ENCODE assay signal across 21 cellular contexts in genomic region chr18:49075697-49076096, GRCh38.
DNase-seq lines count a peak whose midpoint lies in the region; ATAC-seq, FAIRE-seq and TF ChIP-seq lines count a peak whose summit lies in the region.
"Had no signal": no experiment of that assay in that cellular context is flagged by ENCODE, and none has a peak within 500 bp of the region (broad histone marks: within the 10 kb centered on the region; RNA-seq: fewer than 3 reads in every experiment).

No MANE protein-coding gene starts in this region.

- no peak overlapping the region for H3K56ac ChIP-seq in IMR-90 (ENCODE audit: extremely low read depth, insufficient read depth, low read length)

- H3K4ac ChIP-seq in IMR-90 (ENCODE audit: low read depth, low read length): no peak overlapping the region

- peak overlapping the region; percentile 33; the same call in 1 of the 3 replicates for H2BK15ac ChIP-seq in IMR-90 (ENCODE audit: low read depth, low read length)

- intact Hi-C loops in IMR-90 (cut with micrococcal nuclease) (no loop called here), K562 (cut with micrococcal nuclease) (no loop called here), left lung (cut with DNase I) (no loop called here), thyroid gland (cut with DNase I) (no loop called here), right lobe of liver (cut with DNase I) (no loop called here)

- no peak overlapping the region for H3K14ac ChIP-seq in IMR-90 (replicated peaks; ENCODE audit: low read depth, low read length)

- DNase-seq in IMR-90: peak; percentile 46
- no peak for DNase-seq in K562 (ENCODE audit: extremely low read depth in 1 of 4, low spot score in 3 of 4)
- DNase-seq in left lung: no peak
- DNase-seq in thyroid gland: no peak
- DNase-seq in hippocampal formation (lab: John Stamatoyannopoulos, UW): no peak
- no peak for DNase-seq in right lobe of liver
- no peak for DNase-seq in SJCRH30
- DNase-seq: Caco-2; CD8-positive, alpha-beta T cell; NCI-H1048; NCI-H1417; NCI-H1694; NCI-H2029 treated with DMSO at 0.1 percent for 48 hours; NCI-H446; NCI-H524 treated with DMSO at 0.1 percent for 48 hours; NCI-H774; PC-3 had no signal

- no peak for TF ChIP-seq EP300 in K562 (IDR thresholded peaks at IDR 0.05; ENCODE audit: low read length)

- H2AFZ ChIP-seq in IMR-90 (replicated peaks; ENCODE audit: low read length, poor library complexity) (no peak overlapping the region), K562 (ENCODE audit: low read depth, low read length) (peak overlapping the region; percentile 36)

- BruUV-seq in IMR-90 (replicated peaks; lab: Mats Ljungman, UMichigan): no TSS peak
- no TSS peak for BruUV-seq in K562 (replicated peaks; lab: Mats Ljungman, UMichigan)

- H4K20me1 ChIP-seq in IMR-90 (ENCODE audit: insufficient read depth, low read length) (no peaks in the 10 kb centered on the region), K562 (replicated peaks; ENCODE audit: control insufficient read depth, insufficient read depth, low read length) (no peaks in the 10 kb centered on the region)

- H3K9me1 ChIP-seq in IMR-90 (ENCODE audit: insufficient read depth, low read length) (peaks cover 5% of the 10 kb centered on the region; the same call in 1 of the 2 replicates), K562 (ENCODE audit: control insufficient read depth, insufficient read depth, low read length) (no peaks in the 10 kb centered on the region)

- POLR2A ChIA-PET in IMR-90 (lab: Charles Lee; ENCODE audit: unreplicated experiment) (no interaction called here), K562 (lab: Yijun Ruan, JAX) (no interaction called here)

- no peaks in the 10 kb centered on the region for H3K79me2 ChIP-seq in K562 (ENCODE audit: control insufficient read depth, insufficient read depth, low read length)

- H2AK5ac ChIP-seq in IMR-90 (ENCODE audit: low read depth, low read length): 0 out of 2 replicates have a peak overlapping the region, but pooled peaks have one; percentile 1

- 0 out of 4 replicates have a peak, but pooled peaks cover 0 to 3% of the 10 kb centered on the region in 2 experiments for H3K79me1 ChIP-seq in IMR-90 (ENCODE audit: low read depth in 1 of 2, low read length in 2 of 2)

- no peak overlapping the region for H2BK120ac ChIP-seq in IMR-90 (ENCODE audit: low read depth, low read length)

- H3K4me3 ChIP-seq in IMR-90 (ENCODE audit: insufficient read depth, low read depth, low read length) (no peak overlapping the region), K562 (no peak overlapping the region), left lung (no peak overlapping the region), thyroid gland (replicated peaks in 1 of 3) (no peak overlapping the region), right lobe of liver (no peak overlapping the region), SJCRH30 (no peak overlapping the region)

- no peak overlapping the region for H2BK20ac ChIP-seq in IMR-90 (ENCODE audit: low read depth, low read length)

- H4K91ac ChIP-seq in IMR-90 (ENCODE audit: insufficient read depth, low read depth, low read length): no peak overlapping the region

- H3K9ac ChIP-seq in IMR-90 (ENCODE audit: low read depth, low read length): no peak overlapping the region
- H3K9ac ChIP-seq in K562 (ENCODE audit: insufficient read depth in 1 of 2, low read depth in 2 of 2, low read length in 2 of 2): no peak overlapping the region

- peak overlapping the region; percentile 30; the same call in 1 of the 2 replicates for H4K5ac ChIP-seq in IMR-90 (ENCODE audit: low read depth, low read length)

- peak overlapping the region; percentile 45; the same call in 1 of the 2 replicates for H3K4me2 ChIP-seq in IMR-90 (ENCODE audit: low read depth, low read length)
- H3K4me2 ChIP-seq in K562 (ENCODE audit: insufficient read depth, low read length): no peak overlapping the region

- H4K8ac ChIP-seq in IMR-90 (ENCODE audit: low read depth in 2 of 2, low read length in 2 of 2): no peak overlapping the region; a peak in 1 of 4 replicates

- peak overlapping the region; percentile 7 for H2BK5ac ChIP-seq in IMR-90 (ENCODE audit: low read depth, low read length, poor library complexity, severe bottlenecking)

- no peaks in the 10 kb centered on the region for H3K9me3 ChIP-seq in IMR-90 (ENCODE audit: control insufficient read depth, insufficient read depth, low read length)
- H3K9me3 ChIP-seq in K562 (replicated peaks; ENCODE audit: control insufficient read depth, insufficient read depth, low read depth, low read length): no peaks in the 10 kb centered on the region
- no peaks in the 10 kb centered on the region for H3K9me3 ChIP-seq in left lung
- H3K9me3 ChIP-seq in thyroid gland: no peaks in the 10 kb centered on the region
- H3K9me3 ChIP-seq in right lobe of liver: no peaks in the 10 kb centered on the region
- no peaks in the 10 kb centered on the region for H3K9me3 ChIP-seq in SJCRH30 (replicated peaks)
- H3K9me3 ChIP-seq: Caco-2 had no signal

- H3K4me1 ChIP-seq in IMR-90 (ENCODE audit: control insufficient read depth, insufficient read depth, low read length): peaks cover 14% of the 10 kb centered on the region
- peaks cover 5 to 41% of the 10 kb centered on the region in 2 experiments; a peak in 4 of 5 replicates for H3K4me1 ChIP-seq in K562 (replicated peaks in 1 of 2; ENCODE audit: control insufficient read depth in 2 of 2, insufficient read depth in 2 of 2, low read length in 2 of 2)
- peaks cover 3 to 6% of the 10 kb centered on the region in 2 donors for H3K4me1 ChIP-seq in left lung
- H3K4me1 ChIP-seq in thyroid gland: peaks cover 49 to 53% of the 10 kb centered on the region in 2 donors
- peaks cover 0 to 26% (median 10%) of the 10 kb centered on the region in 4 donors for H3K4me1 ChIP-seq in right lobe of liver
- H3K4me1 ChIP-seq in SJCRH30: no peaks in the 10 kb centered on the region
- H3K4me1 ChIP-seq: Caco-2 had no signal

- dilution Hi-C loops in IMR-90 (cut with HindIII; ENCODE audit: low sequenced_read_pairs, unreplicated experiment): no loop called here

- CTCF ChIA-PET in IMR-90 (lab: Yijun Ruan, JAX): no interaction called here
- CTCF ChIA-PET in K562 (lab: Yijun Ruan, JAX; ENCODE audit: low intra/inter-chr PET ratio): no interaction called here

- no peak for TF ChIP-seq POLR2A in IMR-90 (IDR thresholded peaks at IDR 0.05; ENCODE audit: low read depth, low read length)
- no peak for TF ChIP-seq POLR2A in K562 (conservative IDR thresholded peaks at IDR 0.05)
- no peak for TF ChIP-seq POLR2A in thyroid gland (IDR thresholded peaks at IDR 0.05)
- TF ChIP-seq POLR2A in right lobe of liver (IDR thresholded peaks at IDR 0.05): no peak

- TF ChIP-seq CTCF in IMR-90 (conservative IDR thresholded peaks at IDR 0.05; ENCODE audit: low read depth, low read length) (no peak), K562 (IDR thresholded peaks at IDR 0.05 in 2 of 3, conservative IDR thresholded peaks at IDR 0.05 in 1 of 3; ENCODE audit: insufficient read depth in 2 of 3, low read depth in 1 of 3, low read length in 3 of 3) (no peak), left lung (IDR thresholded peaks at IDR 0.05) (no peak), thyroid gland (IDR thresholded peaks at IDR 0.05) (no peak), right lobe of liver (IDR thresholded peaks at IDR 0.05) (no peak)

- no peaks in the 10 kb centered on the region for H3K27me3 ChIP-seq in IMR-90 (ENCODE audit: control insufficient read depth, insufficient read depth, low read length)
- no peaks in the 10 kb centered on the region for H3K27me3 ChIP-seq in K562 (ENCODE audit: control insufficient read depth in 2 of 2, insufficient read depth in 2 of 2, low read length in 2 of 2)
- H3K27me3 ChIP-seq in left lung: no peaks in the 10 kb centered on the region
- H3K27me3 ChIP-seq in thyroid gland: no peaks in the 10 kb centered on the region
- H3K27me3 ChIP-seq in right lobe of liver: no peaks in the 10 kb centered on the region
- H3K27me3 ChIP-seq in SJCRH30: no peaks in the 10 kb centered on the region

- H3K23ac ChIP-seq in IMR-90 (ENCODE audit: low read depth, low read length): 0 out of 2 replicates have a peak overlapping the region, but pooled peaks have one; percentile 38

- H3K36me3 ChIP-seq in IMR-90 (ENCODE audit: control insufficient read depth, insufficient read depth, low read length) (no peaks in the 10 kb centered on the region), K562 (ENCODE audit: control insufficient read depth, insufficient read depth, low read length) (no peaks in the 10 kb centered on the region), left lung (no peaks in the 10 kb centered on the region), thyroid gland (no peaks in the 10 kb centered on the region), right lobe of liver (no peaks in the 10 kb centered on the region), SJCRH30 (no peaks in the 10 kb centered on the region)

- peak overlapping the region; percentile 60 for H3K18ac ChIP-seq in IMR-90 (ENCODE audit: low read depth, low read length)

- no peak for FAIRE-seq in K562 (lab: Jason Lieb, UNC)
- FAIRE-seq: GM19239, H54 had no signal

- ATAC-seq in IMR-90 (ENCODE audit: low read depth) (peak; percentile 55), K562 (no peak), left lung (peak; percentile 69), right lobe of liver (no peak)
- ATAC-seq: CD8-positive, alpha-beta T cell; PC-3; SK-N-SH treated with all-trans-retinoic acid at 6 μM for 48 hours had no signal

- TF ChIP-seq RAD21 in IMR-90 (IDR thresholded peaks at IDR 0.05; ENCODE audit: low read length) (no peak), K562 (CRISPR knock-in tag; conservative IDR thresholded peaks at IDR 0.05 in 1 of 2, IDR thresholded peaks at IDR 0.05 in 1 of 2) (no peak)

- H3K27ac ChIP-seq in IMR-90 (ENCODE audit: insufficient read depth, low read length): no peak overlapping the region; the same call in 1 of the 2 replicates
- H3K27ac ChIP-seq in K562 (ENCODE audit: extremely low read depth, low read depth, low read length): no peak overlapping the region
- peak overlapping the region; percentile 39 to 67 for H3K27ac ChIP-seq in left lung
- H3K27ac ChIP-seq in thyroid gland: peak overlapping the region in 2 of 3 donors; percentile 61 to 63
- H3K27ac ChIP-seq in right lobe of liver: no peak overlapping the region
- no peak overlapping the region for H3K27ac ChIP-seq in SJCRH30
- H3K27ac ChIP-seq: C4-2B had no signal

- no peak overlapping the region for H2AK9ac ChIP-seq in IMR-90 (replicated peaks; ENCODE audit: low read depth, low read length, poor library complexity)

- in situ Hi-C loops in IMR-90 (cut with MboI; ENCODE audit: low sequenced_read_pairs) (no loop called here), K562 (cut with MboI) (no loop called here)

- no CpG with 5 or more reads among the region's 2 CpGs for WGBS in IMR-90 (ENCODE audit: extremely low coverage in 2 of 2, insufficient read length in 1 of 2), 2 experiments
- WGBS in K562 (ENCODE audit: insufficient coverage, low coverage, missing lambda C conversion rate): 4% methylated on average over 2 of the region's 2 CpGs
- 53% methylated on average over 2 of the region's 2 CpGs for WGBS in thyroid gland, 2 donors
- WGBS in right lobe of liver (ENCODE audit: insufficient coverage, low coverage, low lambda C conversion rate, missing lambda C conversion rate): 67% methylated on average over 2 of the region's 2 CpGs

Comparison
In these comparisons a context has a peak if more than half of its experiments do, and no peak if none do; other contexts are left out.
1. ATAC-seq: peak in IMR-90 (single experiment) and left lung (single experiment); none in K562 (single experiment) and right lobe of liver (0 of 4).
2. H3K27ac ChIP-seq: peak in left lung (2 of 2) and thyroid gland (2 of 3); none in IMR-90 (single experiment), K562 (single experiment), right lobe of liver (0 of 3) and SJCRH30 (single experiment).